Comparison of ENCODE assay signal across 40 cellular contexts in the genomic region with DNA sequence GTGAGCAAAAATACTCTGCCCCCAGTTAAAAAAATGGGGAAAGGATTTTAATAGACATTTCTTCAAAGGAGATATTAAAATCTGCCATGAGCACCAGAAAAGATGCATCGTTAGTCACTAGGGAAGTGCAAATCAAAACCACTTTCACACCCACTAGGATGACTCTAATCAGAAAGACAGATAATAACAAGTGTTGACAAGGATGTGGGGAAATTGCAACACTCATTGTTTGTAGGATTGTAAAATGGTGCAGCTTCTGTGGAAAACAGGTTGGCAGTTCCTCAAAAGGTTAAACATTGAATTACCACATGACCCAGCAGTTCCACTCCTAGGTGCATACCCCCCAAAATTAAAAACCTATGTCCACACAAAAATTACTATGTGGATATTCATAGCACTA.
"Had no signal": no experiment of that assay in that cellular context is flagged by ENCODE, and none has a peak within 500 bp of the region (broad histone marks: within the 10 kb centered on the region; RNA-seq: fewer than 3 reads in every experiment).

No MANE protein-coding gene starts in this region.

- H3K27ac Mint-ChIP-seq: activated naive CD4-positive, alpha-beta T cell treated with anti-CD3 and anti-CD28 coated beads for 36 hours; activated naive CD4-positive, alpha-beta T cell treated with anti-CD3 and anti-CD28 coated beads, Interleukin-2, amount 50 U/mL, for 24 hours; activated naive CD4-positive, alpha-beta T cell treated with anti-CD3 and anti-CD28 coated beads, Interleukin-2, amount 50 U/mL, for 72 hours; activated naive CD8-positive, alpha-beta T cell; activated naive CD8-positive, alpha-beta T cell treated with anti-CD3 and anti-CD28 coated beads for 36 hours; activated naive CD8-positive, alpha-beta T cell treated with anti-CD3 and anti-CD28 coated beads, Interleukin-2, amount 10 ng/mL, durations not matched to agents 7 days and 5 days; activated naive CD8-positive, alpha-beta T cell treated with anti-CD3 and anti-CD28 coated beads, Interleukin-2, amount 50 U/mL, for 24 hours; activated T-cell treated with anti-CD3 and anti-CD28 coated beads, Interleukin-2, amount 50 U/mL, for 24 hours; activated T-cell treated with anti-CD3 and anti-CD28 coated beads, Interleukin-2, amount 50 U/mL, for 72 hours; activated T-helper 1 cell treated with anti-CD3 and anti-CD28 coated beads, Interleukin-12 subunit alpha, Interleukin-12 subunit beta, Interleukin-2, Interleukin-4 antibody, amounts not matched to agents 30 ng/mL and 10 ng/mL and 1 ng/mL, durations not matched to agents 14 hours and 24 hours and 36 hours; activated T-helper 17 cell treated with anti-CD3 and anti-CD28 coated beads, Interleukin-2, amount 50 U/mL, for 72 hours; activated T-helper 2 cell treated with anti-CD3 and anti-CD28 coated beads, Interferon-gamma antibody, Interleukin-2, Interleukin-4, amounts not matched to agents 10 μg/mL and 5 μg/mL and 100 μg/mL, durations not matched to agents 14 hours and 24 hours and 36 hours; brain had no signal

- H3K4me3 ChIP-seq: adrenal gland, ascending aorta, body of pancreas, breast epithelium, cardiac muscle cell had no signal

- H3K36me3 ChIP-seq: adrenal gland, ascending aorta, brain microvascular endothelial cell, breast epithelium, cardiac muscle cell had no signal

- H3K4me1 Mint-ChIP-seq: activated naive CD4-positive, alpha-beta T cell treated with anti-CD3 and anti-CD28 coated beads, Interleukin-2, amount 50 U/mL, for 24 hours; activated naive CD8-positive, alpha-beta T cell treated with anti-CD3 and anti-CD28 coated beads for 36 hours; activated naive CD8-positive, alpha-beta T cell treated with anti-CD3 and anti-CD28 coated beads, Interleukin-2, amount 10 ng/mL, durations not matched to agents 7 days and 5 days; activated naive CD8-positive, alpha-beta T cell treated with anti-CD3 and anti-CD28 coated beads, Interleukin-2, amount 50 U/mL, for 24 hours; activated T-helper 17 cell treated with anti-CD3 and anti-CD28 coated beads, Interleukin-2, amount 50 U/mL, for 72 hours; brain; central memory CD8-positive, alpha-beta T cell had no signal

- H3K9me3 ChIP-seq: adrenal gland, ascending aorta, body of pancreas had no signal

- H3K9me3 Mint-ChIP-seq: activated naive CD4-positive, alpha-beta T cell treated with anti-CD3 and anti-CD28 coated beads for 36 hours; activated naive CD8-positive, alpha-beta T cell treated with anti-CD3 and anti-CD28 coated beads for 36 hours; activated naive CD8-positive, alpha-beta T cell treated with anti-CD3 and anti-CD28 coated beads, Interleukin-2, amount 10 ng/mL, durations not matched to agents 7 days and 5 days; activated T-cell treated with anti-CD3 and anti-CD28 coated beads, Interleukin-2, amount 50 U/mL, for 24 hours; activated T-cell treated with anti-CD3 and anti-CD28 coated beads, Interleukin-2, amount 50 U/mL, for 72 hours; activated T-helper 1 cell treated with anti-CD3 and anti-CD28 coated beads, Interleukin-12 subunit alpha, Interleukin-12 subunit beta, Interleukin-2, Interleukin-4 antibody, amounts not matched to agents 30 ng/mL and 10 ng/mL and 1 ng/mL, durations not matched to agents 14 hours and 24 hours and 36 hours; central memory CD8-positive, alpha-beta T cell had no signal

- H3K4me3 Mint-ChIP-seq: activated naive CD4-positive, alpha-beta T cell treated with anti-CD3 and anti-CD28 coated beads for 36 hours; activated naive CD4-positive, alpha-beta T cell treated with anti-CD3 and anti-CD28 coated beads, Interleukin-2, amount 50 U/mL, for 24 hours; activated naive CD8-positive, alpha-beta T cell; activated naive CD8-positive, alpha-beta T cell treated with anti-CD3 and anti-CD28 coated beads for 36 hours; activated naive CD8-positive, alpha-beta T cell treated with anti-CD3 and anti-CD28 coated beads, Interleukin-2, amount 10 ng/mL, durations not matched to agents 7 days and 5 days; activated naive CD8-positive, alpha-beta T cell treated with anti-CD3 and anti-CD28 coated beads, Interleukin-2, amount 50 U/mL, for 24 hours; activated T-cell treated with anti-CD3 and anti-CD28 coated beads, Interleukin-2, amount 50 U/mL, for 24 hours; activated T-cell treated with anti-CD3 and anti-CD28 coated beads, Interleukin-2, amount 50 U/mL, for 4 hours; activated T-cell treated with anti-CD3 and anti-CD28 coated beads, Interleukin-2, amount 50 U/mL, for 72 hours; activated T-helper 1 cell treated with anti-CD3 and anti-CD28 coated beads, Interleukin-12 subunit alpha, Interleukin-12 subunit beta, Interleukin-2, Interleukin-4 antibody, amounts not matched to agents 30 ng/mL and 10 ng/mL and 1 ng/mL, durations not matched to agents 14 hours and 24 hours and 36 hours; activated T-helper 17 cell treated with anti-CD3 and anti-CD28 coated beads, Interleukin-2, amount 50 U/mL, for 72 hours; brain; central memory CD8-positive, alpha-beta T cell had no signal

- H3K27ac ChIP-seq: adrenal gland, ascending aorta, body of pancreas, brain microvascular endothelial cell, breast epithelium, cardiac muscle cell had no signal

- DNase-seq: activated effector memory CD4-positive, alpha-beta T cell treated with anti-CD3 and anti-CD28 coated beads, Interleukin-2, amount 50 U/mL, for 16 hours; activated effector memory CD4-positive, alpha-beta T cell treated with Interleukin-2 at 50 U/mL for 16 hours; activated gamma-delta T cell; activated gamma-delta T cell treated with Interleukin-2 at 50 U/mL for 16 hours; activated naive CD4-positive, alpha-beta T cell; activated naive CD4-positive, alpha-beta T cell treated with anti-CD3 and anti-CD28 coated beads for 36 hours; activated naive CD4-positive, alpha-beta T cell treated with anti-CD3 and anti-CD28 coated beads, Interleukin-2, amount 50 U/mL, for 16 hours; activated naive CD4-positive, alpha-beta T cell treated with Interleukin-2 at 50 U/mL for 16 hours; activated naive CD8-positive, alpha-beta T cell treated with anti-CD3 and anti-CD28 coated beads for 36 hours; activated naive CD8-positive, alpha-beta T cell treated with anti-CD3 and anti-CD28 coated beads, Interleukin-2, amount 10 ng/mL, durations not matched to agents 7 days and 5 days; activated naive CD8-positive, alpha-beta T cell treated with anti-CD3 and anti-CD28 coated beads, Interleukin-2, amount 50 U/mL, for 24 hours; activated T-cell treated with anti-CD3 and anti-CD28 coated beads for 4 hours; activated T-cell treated with anti-CD3 and anti-CD28 coated beads, Interleukin-2, amount 50 U/mL, for 1 hour; activated T-cell treated with anti-CD3 and anti-CD28 coated beads, Interleukin-2, amount 50 U/mL, for 24 hours; activated T-cell treated with anti-CD3 and anti-CD28 coated beads, Interleukin-2, amount 50 U/mL, for 4 hours; activated T-cell treated with anti-CD3 and anti-CD28 coated beads, Interleukin-2, amount 50 U/mL, for 48 hours; activated T-cell treated with anti-CD3 and anti-CD28 coated beads, Interleukin-2, amount 50 U/mL, for 72 hours; adrenal gland; amniotic stem cell; amygdala; anterior cingulate cortex; aorta; body of pancreas; brain microvascular endothelial cell; caudate nucleus; central memory CD4-positive, alpha-beta T cell; cerebellar nuclear complex had no signal

- H3K4me1 ChIP-seq: adrenal gland, ascending aorta, body of pancreas, breast epithelium had no signal

- ATAC-seq: activated naive CD4-positive, alpha-beta T cell treated with anti-CD3 and anti-CD28 coated beads, Interleukin-2, amount 50 U/mL, for 72 hours; activated naive CD8-positive, alpha-beta T cell treated with anti-CD3 and anti-CD28 coated beads, Interleukin-2, amount 50 U/mL, for 24 hours; activated T-cell treated with anti-CD3 and anti-CD28 coated beads, Interleukin-2, amount 50 U/mL, for 4 hours; activated T-cell treated with anti-CD3 and anti-CD28 coated beads, Interleukin-2, amount 50 U/mL, for 72 hours; activated T-helper 17 cell treated with anti-CD3 and anti-CD28 coated beads, Interleukin-2, amount 50 U/mL, for 72 hours; body of pancreas had no signal

- H3K36me3 Mint-ChIP-seq: activated naive CD4-positive, alpha-beta T cell treated with anti-CD3 and anti-CD28 coated beads, Interleukin-2, amount 50 U/mL, for 24 hours; activated naive CD4-positive, alpha-beta T cell treated with anti-CD3 and anti-CD28 coated beads, Interleukin-2, amount 50 U/mL, for 72 hours; activated naive CD8-positive, alpha-beta T cell treated with anti-CD3 and anti-CD28 coated beads for 36 hours; activated naive CD8-positive, alpha-beta T cell treated with anti-CD3 and anti-CD28 coated beads, Interleukin-2, amount 10 ng/mL, durations not matched to agents 7 days and 5 days; brain had no signal

- H3K27me3 ChIP-seq: adrenal gland, ascending aorta, body of pancreas, brain microvascular endothelial cell, cardiac muscle cell had no signal

- FAIRE-seq: astrocyte, bronchial epithelial cell had no signal
